In genomic region chr5:10448754-10449345, GRCh38 we compare ENCODE assay signal across 29 cellular contexts. TPM values are rescaled to one million over a fixed set of nuclear protein-coding genes. Genes with fewer than 3 reads are reported as not detected.
A peak's percentile ranks its signal among the peaks of the same experiment; 100 is the strongest.
DNase-seq lines count a peak whose midpoint lies in the region; ATAC-seq and TF ChIP-seq lines count a peak whose summit lies in the region.
"Had no signal": no experiment of that assay in that cellular context is flagged by ENCODE, and none has a peak within 500 bp of the region (broad histone marks: within the 10 kb centered on the region; RNA-seq: fewer than 3 reads in every experiment).

No MANE protein-coding gene starts in this region.

- H3K9me3 Mint-ChIP-seq in natural killer cell (peaks cover 0 to 2% of the 10 kb centered on the region in 2 donors), immature natural killer cell (no peaks in the 10 kb centered on the region), WTC11 (no peaks in the 10 kb centered on the region)
- H3K9me3 Mint-ChIP-seq in natural killer cell treated with Interleukin-12 subunit alpha and Interleukin-12 subunit beta and Interleukin-15 and Interleukin-18, amount 100 ng/mL, for 72 hours, result peaks cover 4% of the 10 kb centered on the region
- H3K9me3 Mint-ChIP-seq: activated T-cell treated with anti-CD3 and anti-CD28 coated beads, Interleukin-2, amount 50 U/mL, for 24 hours; HFFc6 had no signal

- H3K36me3 Mint-ChIP-seq in natural killer cell (no peaks in the 10 kb centered on the region), immature natural killer cell (no peaks in the 10 kb centered on the region), WTC11 (no peaks in the 10 kb centered on the region)
- H3K36me3 Mint-ChIP-seq in natural killer cell treated with Interleukin-12 subunit alpha and Interleukin-12 subunit beta and Interleukin-15 and Interleukin-18, amount 100 ng/mL, for 72 hours, result no peaks in the 10 kb centered on the region

- DNase-seq in natural killer cell (no peak), NOMO-1 treated with DMSO at 0.1 percent for 48 hours (lab: John Stamatoyannopoulos, UW; ENCODE audit: unreplicated experiment) (peak; percentile 94), immature natural killer cell (no peak), WTC11 (ENCODE audit: low spot score) (no peak), mucosa of descending colon (no peak)
- no peak for DNase-seq in natural killer cell treated with Interleukin-12 subunit alpha and Interleukin-12 subunit beta and Interleukin-15 and Interleukin-18, amount 100 ng/mL, for 72 hours (ENCODE audit: low spot score)
- DNase-seq: activated CD4-positive, alpha-beta T cell treated with anti-CD3 and anti-CD28 coated beads for 36 hours; activated T-cell treated with anti-CD3 and anti-CD28 coated beads, Interleukin-2, amount 50 U/mL, for 24 hours; BE2C; Calu3; effector memory CD4-positive, alpha-beta T cell; GOT3; HFFc6; hypothalamus; left cardiac atrium; NCI-H1105; NCI-H187; NCI-H2171; NCI-H82; OCI-M1; pancreas; stimulated activated naive CD4-positive, alpha-beta T cell treated with Interleukin-2 at 50 U/mL for 16 hours had no signal

- H3K4me3 Mint-ChIP-seq in natural killer cell (no peak overlapping the region), immature natural killer cell (no peak overlapping the region), WTC11 (no peak overlapping the region)
- H3K4me3 Mint-ChIP-seq in natural killer cell treated with Interleukin-12 subunit alpha and Interleukin-12 subunit beta and Interleukin-15 and Interleukin-18, amount 100 ng/mL, for 72 hours, result no peak overlapping the region
- H3K4me3 Mint-ChIP-seq: activated CD4-positive, alpha-beta T cell treated with anti-CD3 and anti-CD28 coated beads for 36 hours; activated T-cell treated with anti-CD3 and anti-CD28 coated beads, Interleukin-2, amount 50 U/mL, for 24 hours; HFFc6; T-helper 2 cell treated with Interferon-gamma antibody and Interleukin-4, amounts not matched to agents 5 μg/mL and 100 μg/mL, for 36 hours had no signal

- TF ChIP-seq CTCF in natural killer cell (IDR thresholded peaks at IDR 0.05) (no peak), WTC11 (IDR thresholded peaks at IDR 0.05) (no peak), mucosa of descending colon (IDR thresholded peaks at IDR 0.05) (no peak)

- no peaks in the 10 kb centered on the region for H3K4me1 ChIP-seq in mucosa of descending colon (ENCODE audit: low read depth)
- H3K4me1 ChIP-seq: BE2C, pancreas, suprapubic skin had no signal

- no peak overlapping the region for H3K4me3 ChIP-seq in mucosa of descending colon
- H3K4me3 ChIP-seq: cardiac muscle cell, pancreas, skin epidermis, suprapubic skin had no signal

- no peaks in the 10 kb centered on the region for H3K36me3 ChIP-seq in mucosa of descending colon (ENCODE audit: low read depth)
- H3K36me3 ChIP-seq: BE2C, cardiac muscle cell, pancreas, suprapubic skin had no signal

- intact Hi-C loops in natural killer cell (cut with micrococcal nuclease) (loop anchor here (10.0 kb wide), 1 partner anchor 246 kb away; no protein-coding TSS in a partner anchor), mucosa of descending colon (cut with DNase I, micrococcal nuclease) (no loop called here)

- H3K4me1 Mint-ChIP-seq in natural killer cell, result peaks cover 40 to 51% of the 10 kb centered on the region in 2 donors
- H3K4me1 Mint-ChIP-seq in natural killer cell treated with Interleukin-12 subunit alpha and Interleukin-12 subunit beta and Interleukin-15 and Interleukin-18, amount 100 ng/mL, for 72 hours (ENCODE audit: low read depth in 2 of 2), result peaks cover 27 to 31% of the 10 kb centered on the region in 2 donors
- peaks cover 50 to 53% of the 10 kb centered on the region in 2 donors for H3K4me1 Mint-ChIP-seq in immature natural killer cell
- H3K4me1 Mint-ChIP-seq in WTC11, result peaks cover 22% of the 10 kb centered on the region

- CTCF ChIA-PET in WTC11 (lab: Charles Lee), result interaction anchor here (2.3 kb wide), 1 partner anchor 179 kb away, joined by 10 read pairs; no protein-coding TSS in a partner anchor

- H3K9me3 ChIP-seq in mucosa of descending colon, result no peaks in the 10 kb centered on the region
- H3K9me3 ChIP-seq: BE2C, pancreas, suprapubic skin had no signal

- POLR2A ChIA-PET in WTC11 (lab: Charles Lee), result no interaction called here

- peak overlapping the region; percentile 71 to 84 for H3K27ac Mint-ChIP-seq in natural killer cell
- H3K27ac Mint-ChIP-seq in natural killer cell treated with Interleukin-12 subunit alpha and Interleukin-12 subunit beta and Interleukin-15 and Interleukin-18, amount 100 ng/mL, for 72 hours, result no peak overlapping the region
- peak overlapping the region in 5 of 6 donors; percentile 7 to 75 (median 45) for H3K27ac Mint-ChIP-seq in immature natural killer cell
- no peak overlapping the region for H3K27ac Mint-ChIP-seq in WTC11
- H3K27ac Mint-ChIP-seq: activated CD4-positive, alpha-beta T cell treated with anti-CD3 and anti-CD28 coated beads for 36 hours; activated T-cell treated with anti-CD3 and anti-CD28 coated beads, Interleukin-2, amount 50 U/mL, for 24 hours; HFFc6; T-helper 2 cell treated with Interferon-gamma antibody and Interleukin-4, amounts not matched to agents 5 μg/mL and 100 μg/mL, for 36 hours had no signal

- ATAC-seq in natural killer cell, result no peak
- ATAC-seq in natural killer cell treated with Interleukin-12 subunit alpha and Interleukin-12 subunit beta and Interleukin-15 and Interleukin-18, amount 100 ng/mL, for 72 hours, result no peak
- ATAC-seq in WTC11, result no peak
- ATAC-seq in mucosa of descending colon, result no peak
- ATAC-seq in GM18873 (IDR thresholded peaks at IDR 0.05; ENCODE audit: low FRiP score, unreplicated experiment), result no peak
- ATAC-seq: activated CD4-positive, alpha-beta T cell treated with anti-CD3 and anti-CD28 coated beads for 36 hours; left cardiac atrium; pancreas; SK-N-SH treated with all-trans-retinoic acid at 6 μM for 48 hours had no signal

- H3K27me3 Mint-ChIP-seq in natural killer cell (ENCODE audit: low read depth in 2 of 2) (no peaks in the 10 kb centered on the region), immature natural killer cell (ENCODE audit: low read depth in 3 of 3) (peaks cover 0 to 4% (median 3%) of the 10 kb centered on the region in 3 donors), WTC11 (ENCODE audit: low read depth) (peaks cover 4% of the 10 kb centered on the region)
- no peaks in the 10 kb centered on the region for H3K27me3 Mint-ChIP-seq in natural killer cell treated with Interleukin-12 subunit alpha and Interleukin-12 subunit beta and Interleukin-15 and Interleukin-18, amount 100 ng/mL, for 72 hours
- H3K27me3 Mint-ChIP-seq: activated CD4-positive, alpha-beta T cell treated with anti-CD3 and anti-CD28 coated beads for 36 hours; activated T-cell treated with anti-CD3 and anti-CD28 coated beads, Interleukin-2, amount 50 U/mL, for 24 hours had no signal

TF ChIP-seq in WTC11, 78 proteins besides CTCF, POLR2A, EP300 and RAD21:
- TF ChIP-seq ZNF317 (CRISPR knock-in tag; IDR thresholded peaks at IDR 0.05; ENCODE audit: borderline replicate concordance, low read depth) (no peak), CDX4 (CRISPR knock-in tag; IDR thresholded peaks at IDR 0.05; ENCODE audit: borderline replicate concordance) (no peak), NR1H2 (CRISPR knock-in tag; IDR thresholded peaks at IDR 0.05) (no peak), PRRX2 (CRISPR knock-in tag; IDR thresholded peaks at IDR 0.05) (no peak), ZNF219 (CRISPR knock-in tag; IDR thresholded peaks at IDR 0.05; ENCODE audit: borderline replicate concordance) (no peak), E2F5 (CRISPR knock-in tag; IDR thresholded peaks at IDR 0.05) (no peak), PREB (CRISPR knock-in tag; IDR thresholded peaks at IDR 0.05; ENCODE audit: borderline replicate concordance) (no peak), FOXJ3 (CRISPR knock-in tag; IDR thresholded peaks at IDR 0.05; ENCODE audit: borderline replicate concordance) (no peak)

RNA-seq across cellular contexts. Expression of gene ROPN1L, which starts 7.2 kb away (rescaled TPM):
- total RNA-seq in natural killer cell (1 to 10 TPM; 1.2 to 5.2 (median 4.3) TPM), WTC11 (2021) (0.27 TPM in 1 of 3 replicates, not detected in the others), mucosa of descending colon (not detected)
- 1 to 10 TPM in 1 of 2 donors, under 1 TPM in 1; 0.57 to 2.6 TPM for total RNA-seq in natural killer cell treated with Interleukin-12 subunit alpha and Interleukin-12 subunit beta and Interleukin-15 and Interleukin-18, amount 100 ng/mL, for 72 hours
- 1 to 10 TPM; 4.3 to 9.1 (median 5.8) TPM for polyA plus RNA-seq in immature natural killer cell
- total RNA-seq: epithelial cell of proximal tubule had no signal

Comparison
In these comparisons a context has a peak if more than half of its experiments do, and no peak if none do; other contexts are left out.
1. H3K27ac Mint-ChIP-seq: peak in natural killer cell (2 of 2) and immature natural killer cell (5 of 6); none in natural killer cell treated with Interleukin-12 subunit alpha and Interleukin-12 subunit beta and Interleukin-15 and Interleukin-18, amount 100 ng/mL, for 72 hours (0 of 2) and WTC11 (single experiment).